15 cellular contexts compared by ENCODE assay signal in genomic region chr14:101087614-101088394, GRCh38.
DNase-seq lines count a peak whose midpoint lies in the region; ATAC-seq and TF ChIP-seq lines count a peak whose summit lies in the region.
"Had no signal": no experiment of that assay in that cellular context is flagged by ENCODE, and none has a peak within 500 bp of the region (broad histone marks: within the 10 kb centered on the region; RNA-seq: fewer than 3 reads in every experiment).

No MANE protein-coding gene starts in this region.

- no peak overlapping the region for H3K27ac ChIP-seq in right atrium auricular region
- H3K27ac ChIP-seq: BLaER1 treated with 17β-estradiol and CSF1 and Interleukin-3, amounts not matched to agents 10 nM and 100 nM; ovary had no signal

- CTCF ChIA-PET in GM10248 (lab: Yijun Ruan, JAX): no interaction called here
- CTCF ChIA-PET in activated CD8-positive, alpha-beta memory T cell treated with anti-CD3 and anti-CD28 coated beads, Interleukin-2, amount 10 ng/mL, durations not matched to agents 7 days and 5 days (lab: Charles Lee): no interaction called here

- POLR2A ChIA-PET in GM10248 (lab: Yijun Ruan, JAX): no interaction called here

- H3K4me1 ChIP-seq in right atrium auricular region: no peaks in the 10 kb centered on the region

- DNase-seq in GM10248 (ENCODE audit: extremely low spot score): peak; percentile 6
- peak; percentile 18 for DNase-seq in activated CD8-positive, alpha-beta memory T cell treated with anti-CD3 and anti-CD28 coated beads, Interleukin-2, amount 10 ng/mL, durations not matched to agents 7 days and 5 days
- DNase-seq in right atrium auricular region (ENCODE audit: low spot score): peak; percentile 48
- peak; percentile 39 for DNase-seq in smooth muscle cell of the brain vasculature (ENCODE audit: low read depth, low spot score)
- DNase-seq in NCI-H1092 treated with DMSO at 0.1 percent for 48 hours (lab: John Stamatoyannopoulos, UW): no peak
- no peak for DNase-seq in DMS114 treated with DMSO at 0.1 percent for 48 hours (lab: John Stamatoyannopoulos, UW; ENCODE audit: unreplicated experiment)
- DNase-seq: dermis blood vessel endothelial cell, NCI-H2081, NCI-H526 treated with DMSO at 0.1 percent for 48 hours, ovary, substantia nigra had no signal

- no peak overlapping the region for H3K4me3 ChIP-seq in right atrium auricular region
- H3K4me3 ChIP-seq: BLaER1 treated with 17β-estradiol and CSF1 and Interleukin-3, amounts not matched to agents 10 nM and 100 nM; ovary had no signal

- no peaks in the 10 kb centered on the region for H3K9me3 ChIP-seq in right atrium auricular region
- H3K9me3 ChIP-seq: ovary had no signal

- peaks cover 19% of the 10 kb centered on the region for H3K27me3 Mint-ChIP-seq in activated CD8-positive, alpha-beta memory T cell treated with anti-CD3 and anti-CD28 coated beads, Interleukin-2, amount 10 ng/mL, durations not matched to agents 7 days and 5 days

- H3K4me3 Mint-ChIP-seq in activated CD8-positive, alpha-beta memory T cell treated with anti-CD3 and anti-CD28 coated beads, Interleukin-2, amount 10 ng/mL, durations not matched to agents 7 days and 5 days: no peak overlapping the region
- H3K4me3 Mint-ChIP-seq: T-cell had no signal

- H3K27me3 ChIP-seq in right atrium auricular region: no peaks in the 10 kb centered on the region
- H3K27me3 ChIP-seq: BLaER1 treated with 17β-estradiol and CSF1 and Interleukin-3, amounts not matched to agents 10 nM and 100 nM; ovary had no signal

- no peak for ATAC-seq in activated CD8-positive, alpha-beta memory T cell treated with anti-CD3 and anti-CD28 coated beads, Interleukin-2, amount 10 ng/mL, durations not matched to agents 7 days and 5 days
- no peak for ATAC-seq in HG03108 (IDR thresholded peaks at IDR 0.05; ENCODE audit: unreplicated experiment)
- ATAC-seq: activated CD4-positive, CD25-positive, alpha-beta regulatory T cell treated with anti-CD3 and anti-CD28 coated beads, Interleukin-2, amount 50 U/mL, for 24 hours; T-cell had no signal

- H3K9me3 Mint-ChIP-seq in activated CD8-positive, alpha-beta memory T cell treated with anti-CD3 and anti-CD28 coated beads, Interleukin-2, amount 10 ng/mL, durations not matched to agents 7 days and 5 days (ENCODE audit: low read depth): no peaks in the 10 kb centered on the region

- no peak for TF ChIP-seq CTCF in GM10248 (IDR thresholded peaks at IDR 0.05; ENCODE audit: control extremely low read depth, extremely low read depth, low read depth, missing control alignments)
- no peak for TF ChIP-seq CTCF in right atrium auricular region (IDR thresholded peaks at IDR 0.05)

- H3K27ac Mint-ChIP-seq in activated CD8-positive, alpha-beta memory T cell treated with anti-CD3 and anti-CD28 coated beads, Interleukin-2, amount 10 ng/mL, durations not matched to agents 7 days and 5 days: no peak overlapping the region
- H3K27ac Mint-ChIP-seq: T-cell had no signal

- H3K4me1 Mint-ChIP-seq in activated CD8-positive, alpha-beta memory T cell treated with anti-CD3 and anti-CD28 coated beads, Interleukin-2, amount 10 ng/mL, durations not matched to agents 7 days and 5 days: no peaks in the 10 kb centered on the region
- H3K4me1 Mint-ChIP-seq: T-cell had no signal

- no peaks in the 10 kb centered on the region for H3K36me3 ChIP-seq in right atrium auricular region
- H3K36me3 ChIP-seq: BLaER1 treated with 17β-estradiol and CSF1 and Interleukin-3, amounts not matched to agents 10 nM and 100 nM; ovary had no signal

- no peaks in the 10 kb centered on the region for H3K36me3 Mint-ChIP-seq in activated CD8-positive, alpha-beta memory T cell treated with anti-CD3 and anti-CD28 coated beads, Interleukin-2, amount 10 ng/mL, durations not matched to agents 7 days and 5 days
- H3K36me3 Mint-ChIP-seq: T-cell had no signal

Comparison
In these comparisons a context has a peak if more than half of its experiments do, and no peak if none do; other contexts are left out.
1. DNase-seq: peak in GM10248 (single experiment), activated CD8-positive, alpha-beta memory T cell treated with anti-CD3 and anti-CD28 coated beads, Interleukin-2, amount 10 ng/mL, durations not matched to agents 7 days and 5 days (single experiment), right atrium auricular region (single experiment) and smooth muscle cell of the brain vasculature (single experiment); none in NCI-H1092 treated with DMSO at 0.1 percent for 48 hours (single experiment) and DMS114 treated with DMSO at 0.1 percent for 48 hours (single experiment).